19 cellular contexts compared by ENCODE assay signal in the genomic region with DNA sequence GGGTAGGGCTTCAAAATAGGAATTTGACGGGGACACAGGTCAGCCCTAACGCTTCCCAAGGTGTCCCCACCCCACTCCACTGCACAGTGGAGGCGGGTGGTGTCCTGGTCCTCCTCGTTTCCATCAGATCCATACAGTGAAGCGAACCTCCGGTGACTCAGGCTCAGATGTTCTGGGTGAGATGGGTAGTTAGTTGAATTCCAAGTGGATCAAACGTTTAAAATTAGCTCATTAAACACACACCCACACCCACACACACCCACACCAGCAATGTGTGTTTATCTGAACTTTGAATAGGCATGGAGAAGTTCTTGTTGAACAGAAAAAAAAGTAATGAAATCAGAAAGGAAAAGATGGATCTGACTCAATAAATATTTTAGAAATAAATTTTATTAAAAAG. TPM values are rescaled to one million over a fixed set of nuclear protein-coding genes. Genes with fewer than 3 reads are reported as not detected.
"Had no signal": no experiment of that assay in that cellular context is flagged by ENCODE, and none has a peak within 500 bp of the region (broad histone marks: within the 10 kb centered on the region; RNA-seq: fewer than 3 reads in every experiment).

No MANE protein-coding gene starts in this region.

- H3K27ac Mint-ChIP-seq: activated CD4-positive, alpha-beta memory T cell treated with anti-CD3 and anti-CD28 coated beads for 36 hours; activated CD8-positive, alpha-beta memory T cell treated with anti-CD3 and anti-CD28 coated beads, Interleukin-2, amount 10 ng/mL, durations not matched to agents 7 days and 5 days; activated naive CD8-positive, alpha-beta T cell treated with anti-CD3 and anti-CD28 coated beads for 36 hours; activated T-helper 17 cell treated with anti-CD3 and anti-CD28 coated beads, Interleukin-2, amount 50 U/mL, for 72 hours; nephron; progenitor cell of endocrine pancreas; stimulated activated naive CD8-positive, alpha-beta T cell treated with anti-CD3 and anti-CD28 coated beads, Interleukin-15, amount 100 ng/mL, for 72 hours; T-helper 2 cell treated with Interferon-gamma antibody and Interleukin-4, amounts not matched to agents 5 μg/mL and 100 μg/mL, for 36 hours had no signal

- DNase-seq: activated CD4-positive, alpha-beta memory T cell treated with anti-CD3 and anti-CD28 coated beads for 36 hours; activated CD8-positive, alpha-beta memory T cell treated with anti-CD3 and anti-CD28 coated beads, Interleukin-2, amount 10 ng/mL, durations not matched to agents 7 days and 5 days; activated naive CD4-positive, alpha-beta T cell; activated naive CD8-positive, alpha-beta T cell treated with anti-CD3 and anti-CD28 coated beads for 36 hours; activated T-cell treated with anti-CD3 and anti-CD28 coated beads, Interleukin-2, amount 50 U/mL, for 1 hour; gastrocnemius medialis; mesendoderm; right cardiac atrium; small intestine; stimulated activated CD4-positive, alpha-beta T cell treated with anti-CD3 and anti-CD28 coated beads, Interleukin-4, amount 100 ng/mL, for 1 hour; stimulated activated naive CD8-positive, alpha-beta T cell treated with anti-CD3 and anti-CD28 coated beads, Interleukin-15, amount 100 ng/mL, for 72 hours; transverse colon had no signal

- H3K27me3 Mint-ChIP-seq: activated CD4-positive, alpha-beta memory T cell treated with anti-CD3 and anti-CD28 coated beads for 36 hours; activated CD8-positive, alpha-beta memory T cell treated with anti-CD3 and anti-CD28 coated beads, Interleukin-2, amount 10 ng/mL, durations not matched to agents 7 days and 5 days; activated naive CD8-positive, alpha-beta T cell treated with anti-CD3 and anti-CD28 coated beads for 36 hours; activated T-helper 17 cell treated with anti-CD3 and anti-CD28 coated beads, Interleukin-2, amount 50 U/mL, for 72 hours; stimulated activated naive CD8-positive, alpha-beta T cell treated with anti-CD3 and anti-CD28 coated beads, Interleukin-15, amount 100 ng/mL, for 72 hours had no signal

- H3K36me3 ChIP-seq: gastrocnemius medialis, suprapubic skin, transverse colon, vagina had no signal

- H3K27ac ChIP-seq: gastrocnemius medialis, suprapubic skin, transverse colon, vagina had no signal

- ATAC-seq: activated CD8-positive, alpha-beta memory T cell treated with anti-CD3 and anti-CD28 coated beads, Interleukin-2, amount 10 ng/mL, durations not matched to agents 7 days and 5 days; activated T-helper 17 cell treated with anti-CD3 and anti-CD28 coated beads, Interleukin-2, amount 50 U/mL, for 72 hours; gastrocnemius medialis; right cardiac atrium; stimulated activated naive CD8-positive, alpha-beta T cell treated with anti-CD3 and anti-CD28 coated beads, Interleukin-15, amount 100 ng/mL, for 72 hours had no signal

- H3K9me3 Mint-ChIP-seq: activated CD4-positive, alpha-beta memory T cell treated with anti-CD3 and anti-CD28 coated beads for 36 hours; activated naive CD8-positive, alpha-beta T cell treated with anti-CD3 and anti-CD28 coated beads for 36 hours; activated T-helper 17 cell treated with anti-CD3 and anti-CD28 coated beads, Interleukin-2, amount 50 U/mL, for 72 hours; nephron had no signal

- H3K4me3 Mint-ChIP-seq: activated CD4-positive, alpha-beta memory T cell treated with anti-CD3 and anti-CD28 coated beads for 36 hours; activated CD8-positive, alpha-beta memory T cell treated with anti-CD3 and anti-CD28 coated beads, Interleukin-2, amount 10 ng/mL, durations not matched to agents 7 days and 5 days; activated naive CD8-positive, alpha-beta T cell treated with anti-CD3 and anti-CD28 coated beads for 36 hours; activated T-helper 17 cell treated with anti-CD3 and anti-CD28 coated beads, Interleukin-2, amount 50 U/mL, for 72 hours; nephron; stimulated activated naive CD8-positive, alpha-beta T cell treated with anti-CD3 and anti-CD28 coated beads, Interleukin-15, amount 100 ng/mL, for 72 hours; T-helper 2 cell treated with Interferon-gamma antibody and Interleukin-4, amounts not matched to agents 5 μg/mL and 100 μg/mL, for 36 hours had no signal

- H3K9me3 ChIP-seq: gastrocnemius medialis, suprapubic skin, transverse colon, vagina had no signal

- H3K27me3 ChIP-seq: transverse colon, vagina had no signal

- H3K36me3 Mint-ChIP-seq: activated CD4-positive, alpha-beta memory T cell treated with anti-CD3 and anti-CD28 coated beads for 36 hours; activated CD8-positive, alpha-beta memory T cell treated with anti-CD3 and anti-CD28 coated beads, Interleukin-2, amount 10 ng/mL, durations not matched to agents 7 days and 5 days; activated naive CD8-positive, alpha-beta T cell treated with anti-CD3 and anti-CD28 coated beads for 36 hours had no signal

- H3K4me1 Mint-ChIP-seq: activated CD8-positive, alpha-beta memory T cell treated with anti-CD3 and anti-CD28 coated beads, Interleukin-2, amount 10 ng/mL, durations not matched to agents 7 days and 5 days; activated naive CD8-positive, alpha-beta T cell treated with anti-CD3 and anti-CD28 coated beads for 36 hours; activated T-helper 17 cell treated with anti-CD3 and anti-CD28 coated beads, Interleukin-2, amount 50 U/mL, for 72 hours; stimulated activated naive CD8-positive, alpha-beta T cell treated with anti-CD3 and anti-CD28 coated beads, Interleukin-15, amount 100 ng/mL, for 72 hours had no signal

- H3K4me1 ChIP-seq: gastrocnemius medialis, transverse colon, vagina had no signal

- H3K4me3 ChIP-seq: gastrocnemius medialis, suprapubic skin, transverse colon, vagina had no signal

RNA-seq across cellular contexts. Expression of a gene that starts 58.9 kb away (rescaled TPM):
- total RNA-seq: cardiac septum, transverse colon had no signal
